ENCODE assay signal across 1 cellular context in the genomic region with DNA sequence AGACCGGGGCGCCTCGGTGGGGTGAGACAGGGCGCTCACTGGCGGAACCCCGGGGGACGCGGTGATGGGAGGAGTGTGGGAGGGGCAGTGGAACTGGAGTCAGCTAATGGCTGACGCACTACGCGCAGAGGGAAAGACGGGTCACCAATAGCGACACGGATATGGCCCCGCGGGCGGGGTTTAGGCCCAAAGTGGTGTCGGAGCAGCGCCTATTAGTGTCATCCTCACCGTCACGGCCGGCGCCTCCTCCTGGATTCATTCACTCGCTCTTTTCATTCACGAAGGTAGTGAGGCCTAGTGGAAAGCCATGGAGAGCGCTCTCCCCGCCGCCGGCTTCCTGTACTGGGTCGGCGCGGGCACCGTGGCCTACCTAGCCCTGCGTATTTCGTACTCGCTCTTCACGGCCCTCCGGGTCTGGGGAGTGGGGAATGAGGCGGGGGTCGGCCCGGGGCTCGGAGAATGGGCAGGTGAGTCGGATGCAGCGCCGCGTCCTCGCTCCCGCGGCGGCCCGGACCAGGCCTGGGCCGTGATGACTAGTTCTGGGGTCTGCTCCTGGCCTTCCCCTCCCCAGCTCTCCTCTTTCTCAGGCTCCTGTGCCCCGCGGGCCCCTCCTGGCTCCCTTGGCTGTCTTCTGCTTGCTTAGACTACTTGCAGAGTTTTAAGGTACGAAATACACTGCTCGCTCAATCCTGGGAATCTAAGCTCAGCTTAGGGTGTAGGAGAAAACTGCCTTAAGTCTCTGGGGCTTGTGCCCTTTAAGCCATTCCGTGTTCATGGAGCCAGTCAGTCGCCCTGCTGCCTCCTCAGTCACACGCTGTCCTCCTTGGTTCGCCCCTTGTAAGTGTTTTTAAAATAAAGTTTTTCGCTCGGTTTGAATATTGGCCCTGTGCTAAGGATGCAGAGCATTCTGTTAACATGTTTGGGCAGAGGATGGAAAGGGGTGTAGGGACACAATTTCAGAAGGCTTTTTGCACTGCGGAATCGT.
TF ChIP-seq lines count a peak whose summit lies in the region.

A gene (plus strand): TSS at position 218 of the 985 bp plus-strand sequence. CDS start 90 bp downstream, at position 308.

TF ChIP-seq in HepG2, 621 proteins besides CTCF, POLR2A, EP300 and RAD21 (continued from another document and continues in another):
- TF ChIP-seq, protein P1, sequence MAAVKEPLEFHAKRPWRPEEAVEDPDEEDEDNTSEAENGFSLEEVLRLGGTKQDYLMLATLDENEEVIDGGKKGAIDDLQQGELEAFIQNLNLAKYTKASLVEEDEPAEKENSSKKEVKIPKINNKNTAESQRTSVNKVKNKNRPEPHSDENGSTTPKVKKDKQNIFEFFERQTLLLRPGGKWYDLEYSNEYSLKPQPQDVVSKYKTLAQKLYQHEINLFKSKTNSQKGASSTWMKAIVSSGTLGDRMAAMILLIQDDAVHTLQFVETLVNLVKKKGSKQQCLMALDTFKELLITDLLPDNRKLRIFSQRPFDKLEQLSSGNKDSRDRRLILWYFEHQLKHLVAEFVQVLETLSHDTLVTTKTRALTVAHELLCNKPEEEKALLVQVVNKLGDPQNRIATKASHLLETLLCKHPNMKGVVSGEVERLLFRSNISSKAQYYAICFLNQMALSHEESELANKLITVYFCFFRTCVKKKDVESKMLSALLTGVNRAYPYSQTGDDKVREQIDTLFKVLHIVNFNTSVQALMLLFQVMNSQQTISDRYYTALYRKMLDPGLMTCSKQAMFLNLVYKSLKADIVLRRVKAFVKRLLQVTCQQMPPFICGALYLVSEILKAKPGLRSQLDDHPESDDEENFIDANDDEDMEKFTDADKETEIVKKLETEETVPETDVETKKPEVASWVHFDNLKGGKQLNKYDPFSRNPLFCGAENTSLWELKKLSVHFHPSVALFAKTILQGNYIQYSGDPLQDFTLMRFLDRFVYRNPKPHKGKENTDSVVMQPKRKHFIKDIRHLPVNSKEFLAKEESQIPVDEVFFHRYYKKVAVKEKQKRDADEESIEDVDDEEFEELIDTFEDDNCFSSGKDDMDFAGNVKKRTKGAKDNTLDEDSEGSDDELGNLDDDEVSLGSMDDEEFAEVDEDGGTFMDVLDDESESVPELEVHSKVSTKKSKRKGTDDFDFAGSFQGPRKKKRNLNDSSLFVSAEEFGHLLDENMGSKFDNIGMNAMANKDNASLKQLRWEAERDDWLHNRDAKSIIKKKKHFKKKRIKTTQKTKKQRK (IDR thresholded peaks at IDR 0.05; ENCODE audit: low read length): no peak
- TF ChIP-seq ZNF547 (CRISPR knock-in tag; IDR thresholded peaks at IDR 0.05): peak; percentile 82
- TF ChIP-seq ZNF598 (CRISPR knock-in tag; IDR thresholded peaks at IDR 0.05; ENCODE audit: borderline replicate concordance): peak; percentile 28; the same call in 1 of the 2 replicates
- TF ChIP-seq, protein P2, sequence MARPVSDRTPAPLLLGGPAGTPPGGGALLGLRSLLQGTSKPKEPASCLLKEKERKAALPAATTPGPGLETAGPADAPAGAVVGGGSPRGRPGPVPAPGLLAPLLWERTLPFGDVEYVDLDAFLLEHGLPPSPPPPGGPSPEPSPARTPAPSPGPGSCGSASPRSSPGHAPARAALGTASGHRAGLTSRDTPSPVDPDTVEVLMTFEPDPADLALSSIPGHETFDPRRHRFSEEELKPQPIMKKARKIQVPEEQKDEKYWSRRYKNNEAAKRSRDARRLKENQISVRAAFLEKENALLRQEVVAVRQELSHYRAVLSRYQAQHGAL (CRISPR knock-in tag; IDR thresholded peaks at IDR 0.05; ENCODE audit: not compliant biosample characterization): no peak
- TF ChIP-seq ZSCAN25 (CRISPR knock-in tag; IDR thresholded peaks at IDR 0.05): no peak
- peak; percentile 94 for TF ChIP-seq DR1 (CRISPR knock-in tag; IDR thresholded peaks at IDR 0.05)
- 0 out of 2 replicates have a peak, but pooled peaks have one; percentile 49 for TF ChIP-seq KDM5A (IDR thresholded peaks at IDR 0.05; ENCODE audit: borderline replicate concordance, low read length)
- no peak for TF ChIP-seq AHR (CRISPR knock-in tag; IDR thresholded peaks at IDR 0.05)
- TF ChIP-seq KLF9 (CRISPR knock-in tag; IDR thresholded peaks at IDR 0.05; ENCODE audit: low read depth): no peak
- peak; percentile 78; the same call in 1 of the 2 replicates for TF ChIP-seq MTA1 (CRISPR knock-in tag; IDR thresholded peaks at IDR 0.05; ENCODE audit: borderline replicate concordance)
- TF ChIP-seq ESRRA (CRISPR knock-in tag; IDR thresholded peaks at IDR 0.05; ENCODE audit: low read depth): no peak
- peak; percentile 25; the same call in 1 of the 2 replicates for TF ChIP-seq ZNF333 (CRISPR knock-in tag; IDR thresholded peaks at IDR 0.05; ENCODE audit: borderline replicate concordance)
- no peak for TF ChIP-seq ZFAT (CRISPR knock-in tag; conservative IDR thresholded peaks at IDR 0.05)
- TF ChIP-seq ZFYVE20 (CRISPR knock-in tag; IDR thresholded peaks at IDR 0.05; ENCODE audit: borderline replicate concordance, low read depth): no peak
- TF ChIP-seq ZBTB38 (CRISPR knock-in tag; IDR thresholded peaks at IDR 0.05): peak; percentile 11; the same call in 1 of the 2 replicates
- no peak for TF ChIP-seq STAT5B (CRISPR knock-in tag; IDR thresholded peaks at IDR 0.05)
- TF ChIP-seq MAF1 (CRISPR knock-in tag; IDR thresholded peaks at IDR 0.05; ENCODE audit: borderline replicate concordance): no peak; the same call in 1 of the 2 replicates
- no peak for TF ChIP-seq PCBP2 (optimal IDR thresholded peaks at IDR 0.05; ENCODE audit: low read depth, low read length, poor library complexity, severe bottlenecking)
- peak; percentile 79; the same call in 1 of the 2 replicates for TF ChIP-seq TGIF2 (CRISPR knock-in tag; IDR thresholded peaks at IDR 0.05)
- TF ChIP-seq, protein P3, sequence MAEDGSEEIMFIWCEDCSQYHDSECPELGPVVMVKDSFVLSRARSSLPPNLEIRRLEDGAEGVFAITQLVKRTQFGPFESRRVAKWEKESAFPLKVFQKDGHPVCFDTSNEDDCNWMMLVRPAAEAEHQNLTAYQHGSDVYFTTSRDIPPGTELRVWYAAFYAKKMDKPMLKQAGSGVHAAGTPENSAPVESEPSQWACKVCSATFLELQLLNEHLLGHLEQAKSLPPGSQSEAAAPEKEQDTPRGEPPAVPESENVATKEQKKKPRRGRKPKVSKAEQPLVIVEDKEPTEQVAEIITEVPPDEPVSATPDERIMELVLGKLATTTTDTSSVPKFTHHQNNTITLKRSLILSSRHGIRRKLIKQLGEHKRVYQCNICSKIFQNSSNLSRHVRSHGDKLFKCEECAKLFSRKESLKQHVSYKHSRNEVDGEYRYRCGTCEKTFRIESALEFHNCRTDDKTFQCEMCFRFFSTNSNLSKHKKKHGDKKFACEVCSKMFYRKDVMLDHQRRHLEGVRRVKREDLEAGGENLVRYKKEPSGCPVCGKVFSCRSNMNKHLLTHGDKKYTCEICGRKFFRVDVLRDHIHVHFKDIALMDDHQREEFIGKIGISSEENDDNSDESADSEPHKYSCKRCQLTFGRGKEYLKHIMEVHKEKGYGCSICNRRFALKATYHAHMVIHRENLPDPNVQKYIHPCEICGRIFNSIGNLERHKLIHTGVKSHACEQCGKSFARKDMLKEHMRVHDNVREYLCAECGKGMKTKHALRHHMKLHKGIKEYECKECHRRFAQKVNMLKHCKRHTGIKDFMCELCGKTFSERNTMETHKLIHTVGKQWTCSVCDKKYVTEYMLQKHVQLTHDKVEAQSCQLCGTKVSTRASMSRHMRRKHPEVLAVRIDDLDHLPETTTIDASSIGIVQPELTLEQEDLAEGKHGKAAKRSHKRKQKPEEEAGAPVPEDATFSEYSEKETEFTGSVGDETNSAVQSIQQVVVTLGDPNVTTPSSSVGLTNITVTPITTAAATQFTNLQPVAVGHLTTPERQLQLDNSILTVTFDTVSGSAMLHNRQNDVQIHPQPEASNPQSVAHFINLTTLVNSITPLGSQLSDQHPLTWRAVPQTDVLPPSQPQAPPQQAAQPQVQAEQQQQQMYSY (CRISPR knock-in tag; IDR thresholded peaks at IDR 0.05): no peak
- no peak for TF ChIP-seq ATF7-NPFF (CRISPR knock-in tag; IDR thresholded peaks at IDR 0.05; ENCODE audit: low read depth)
- TF ChIP-seq KMT2A (CRISPR knock-in tag; IDR thresholded peaks at IDR 0.05): peak; percentile 61; the same call in 1 of the 2 replicates
- TF ChIP-seq, protein P4, sequence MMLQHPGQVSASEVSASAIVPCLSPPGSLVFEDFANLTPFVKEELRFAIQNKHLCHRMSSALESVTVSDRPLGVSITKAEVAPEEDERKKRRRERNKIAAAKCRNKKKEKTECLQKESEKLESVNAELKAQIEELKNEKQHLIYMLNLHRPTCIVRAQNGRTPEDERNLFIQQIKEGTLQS (CRISPR knock-in tag; IDR thresholded peaks at IDR 0.05): no peak
- TF ChIP-seq, protein P5, sequence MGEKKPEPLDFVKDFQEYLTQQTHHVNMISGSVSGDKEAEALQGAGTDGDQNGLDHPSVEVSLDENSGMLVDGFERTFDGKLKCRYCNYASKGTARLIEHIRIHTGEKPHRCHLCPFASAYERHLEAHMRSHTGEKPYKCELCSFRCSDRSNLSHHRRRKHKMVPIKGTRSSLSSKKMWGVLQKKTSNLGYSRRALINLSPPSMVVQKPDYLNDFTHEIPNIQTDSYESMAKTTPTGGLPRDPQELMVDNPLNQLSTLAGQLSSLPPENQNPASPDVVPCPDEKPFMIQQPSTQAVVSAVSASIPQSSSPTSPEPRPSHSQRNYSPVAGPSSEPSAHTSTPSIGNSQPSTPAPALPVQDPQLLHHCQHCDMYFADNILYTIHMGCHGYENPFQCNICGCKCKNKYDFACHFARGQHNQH (CRISPR knock-in tag; IDR thresholded peaks at IDR 0.05): peak; percentile 66
- TF ChIP-seq ZNF652 (CRISPR knock-in tag; IDR thresholded peaks at IDR 0.05; ENCODE audit: borderline replicate concordance, low read depth): no peak; the same call in 1 of the 2 replicates
- peak; percentile 58; the same call in 1 of the 2 replicates for TF ChIP-seq ZNF235 (CRISPR knock-in tag; IDR thresholded peaks at IDR 0.05; ENCODE audit: borderline replicate concordance)
- TF ChIP-seq, protein P6, sequence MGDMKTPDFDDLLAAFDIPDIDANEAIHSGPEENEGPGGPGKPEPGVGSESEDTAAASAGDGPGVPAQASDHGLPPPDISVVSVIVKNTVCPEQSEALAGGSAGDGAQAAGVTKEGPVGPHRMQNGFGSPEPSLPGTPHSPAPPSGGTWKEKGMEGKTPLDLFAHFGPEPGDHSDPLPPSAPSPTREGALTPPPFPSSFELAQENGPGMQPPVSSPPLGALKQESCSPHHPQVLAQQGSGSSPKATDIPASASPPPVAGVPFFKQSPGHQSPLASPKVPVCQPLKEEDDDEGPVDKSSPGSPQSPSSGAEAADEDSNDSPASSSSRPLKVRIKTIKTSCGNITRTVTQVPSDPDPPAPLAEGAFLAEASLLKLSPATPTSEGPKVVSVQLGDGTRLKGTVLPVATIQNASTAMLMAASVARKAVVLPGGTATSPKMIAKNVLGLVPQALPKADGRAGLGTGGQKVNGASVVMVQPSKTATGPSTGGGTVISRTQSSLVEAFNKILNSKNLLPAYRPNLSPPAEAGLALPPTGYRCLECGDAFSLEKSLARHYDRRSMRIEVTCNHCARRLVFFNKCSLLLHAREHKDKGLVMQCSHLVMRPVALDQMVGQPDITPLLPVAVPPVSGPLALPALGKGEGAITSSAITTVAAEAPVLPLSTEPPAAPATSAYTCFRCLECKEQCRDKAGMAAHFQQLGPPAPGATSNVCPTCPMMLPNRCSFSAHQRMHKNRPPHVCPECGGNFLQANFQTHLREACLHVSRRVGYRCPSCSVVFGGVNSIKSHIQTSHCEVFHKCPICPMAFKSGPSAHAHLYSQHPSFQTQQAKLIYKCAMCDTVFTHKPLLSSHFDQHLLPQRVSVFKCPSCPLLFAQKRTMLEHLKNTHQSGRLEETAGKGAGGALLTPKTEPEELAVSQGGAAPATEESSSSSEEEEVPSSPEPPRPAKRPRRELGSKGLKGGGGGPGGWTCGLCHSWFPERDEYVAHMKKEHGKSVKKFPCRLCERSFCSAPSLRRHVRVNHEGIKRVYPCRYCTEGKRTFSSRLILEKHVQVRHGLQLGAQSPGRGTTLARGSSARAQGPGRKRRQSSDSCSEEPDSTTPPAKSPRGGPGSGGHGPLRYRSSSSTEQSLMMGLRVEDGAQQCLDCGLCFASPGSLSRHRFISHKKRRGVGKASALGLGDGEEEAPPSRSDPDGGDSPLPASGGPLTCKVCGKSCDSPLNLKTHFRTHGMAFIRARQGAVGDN (CRISPR knock-in tag; IDR thresholded peaks at IDR 0.05): peak; percentile 82
- TF ChIP-seq, protein P7, sequence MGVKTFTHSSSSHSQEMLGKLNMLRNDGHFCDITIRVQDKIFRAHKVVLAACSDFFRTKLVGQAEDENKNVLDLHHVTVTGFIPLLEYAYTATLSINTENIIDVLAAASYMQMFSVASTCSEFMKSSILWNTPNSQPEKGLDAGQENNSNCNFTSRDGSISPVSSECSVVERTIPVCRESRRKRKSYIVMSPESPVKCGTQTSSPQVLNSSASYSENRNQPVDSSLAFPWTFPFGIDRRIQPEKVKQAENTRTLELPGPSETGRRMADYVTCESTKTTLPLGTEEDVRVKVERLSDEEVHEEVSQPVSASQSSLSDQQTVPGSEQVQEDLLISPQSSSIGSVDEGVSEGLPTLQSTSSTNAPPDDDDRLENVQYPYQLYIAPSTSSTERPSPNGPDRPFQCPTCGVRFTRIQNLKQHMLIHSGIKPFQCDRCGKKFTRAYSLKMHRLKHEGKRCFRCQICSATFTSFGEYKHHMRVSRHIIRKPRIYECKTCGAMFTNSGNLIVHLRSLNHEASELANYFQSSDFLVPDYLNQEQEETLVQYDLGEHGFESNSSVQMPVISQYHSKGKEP (CRISPR knock-in tag; IDR thresholded peaks at IDR 0.05): 0 out of 2 replicates have a peak, but pooled peaks have one; percentile 64
- TF ChIP-seq, protein P8, sequence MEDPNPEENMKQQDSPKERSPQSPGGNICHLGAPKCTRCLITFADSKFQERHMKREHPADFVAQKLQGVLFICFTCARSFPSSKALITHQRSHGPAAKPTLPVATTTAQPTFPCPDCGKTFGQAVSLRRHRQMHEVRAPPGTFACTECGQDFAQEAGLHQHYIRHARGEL (CRISPR knock-in tag; IDR thresholded peaks at IDR 0.05): no peak
- no peak for TF ChIP-seq FIP1L1 (IDR thresholded peaks at IDR 0.05; ENCODE audit: borderline replicate concordance, insufficient read depth, low read depth, low read length)
- no peak for TF ChIP-seq MAFF (IDR thresholded peaks at IDR 0.05; ENCODE audit: low read depth, low read length)
- no peak for TF ChIP-seq REL (CRISPR knock-in tag; conservative IDR thresholded peaks at IDR 0.05)
- no peak for TF ChIP-seq ZNF737 (CRISPR knock-in tag; IDR thresholded peaks at IDR 0.05; ENCODE audit: borderline replicate concordance)
- TF ChIP-seq SPEN (CRISPR knock-in tag; IDR thresholded peaks at IDR 0.05; ENCODE audit: low read depth): peak; percentile 52; the same call in 1 of the 2 replicates
- TF ChIP-seq, protein P9, sequence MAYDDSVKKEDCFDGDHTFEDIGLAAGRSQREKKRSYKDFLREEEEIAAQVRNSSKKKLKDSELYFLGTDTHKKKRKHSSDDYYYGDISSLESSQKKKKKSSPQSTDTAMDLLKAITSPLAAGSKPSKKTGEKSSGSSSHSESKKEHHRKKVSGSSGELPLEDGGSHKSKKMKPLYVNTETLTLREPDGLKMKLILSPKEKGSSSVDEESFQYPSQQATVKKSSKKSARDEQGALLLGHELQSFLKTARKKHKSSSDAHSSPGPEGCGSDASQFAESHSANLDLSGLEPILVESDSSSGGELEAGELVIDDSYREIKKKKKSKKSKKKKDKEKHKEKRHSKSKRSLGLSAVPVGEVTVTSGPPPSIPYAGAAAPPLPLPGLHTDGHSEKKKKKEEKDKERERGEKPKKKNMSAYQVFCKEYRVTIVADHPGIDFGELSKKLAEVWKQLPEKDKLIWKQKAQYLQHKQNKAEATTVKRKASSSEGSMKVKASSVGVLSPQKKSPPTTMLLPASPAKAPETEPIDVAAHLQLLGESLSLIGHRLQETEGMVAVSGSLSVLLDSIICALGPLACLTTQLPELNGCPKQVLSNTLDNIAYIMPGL (CRISPR knock-in tag; IDR thresholded peaks at IDR 0.05; ENCODE audit: borderline replicate concordance in 1 of 2, low read depth in 1 of 2): peak; percentile 71 to 90; a peak in 3 of 4 replicates
- 0 out of 2 replicates have a peak, but pooled peaks have one; percentile 74 for TF ChIP-seq ZNF782 (CRISPR knock-in tag; IDR thresholded peaks at IDR 0.05; ENCODE audit: borderline replicate concordance)
- no peak for TF ChIP-seq RARA (CRISPR knock-in tag; IDR thresholded peaks at IDR 0.05)
- no peak for TF ChIP-seq PITX1 (CRISPR knock-in tag; IDR thresholded peaks at IDR 0.05)
- TF ChIP-seq PHF8 (CRISPR knock-in tag; IDR thresholded peaks at IDR 0.05): peak; percentile 98
